10 cellular contexts compared by ENCODE assay signal in genomic region chr1:165896277-165896676, GRCh38.
DNase-seq lines count a peak whose midpoint lies in the region; TF ChIP-seq lines count a peak whose summit lies in the region.
"Had no signal": no experiment of that assay in that cellular context is flagged by ENCODE, and none has a peak within 500 bp of the region (broad histone marks: within the 10 kb centered on the region; RNA-seq: fewer than 3 reads in every experiment).

No MANE protein-coding gene starts in this region.

- no peaks in the 10 kb centered on the region for H3K9me3 ChIP-seq in vagina

- H3K4me3 ChIP-seq in kidney epithelial cell (ENCODE audit: low read depth, low read length) (no peak overlapping the region), vagina (no peak overlapping the region)

- H3K36me3 Mint-ChIP-seq in chondrocyte (ENCODE audit: low read depth) = peaks cover 14% of the 10 kb centered on the region

- TF ChIP-seq POLR2A in vagina (IDR thresholded peaks at IDR 0.05) = no peak

- no peaks in the 10 kb centered on the region for H3K36me3 ChIP-seq in kidney epithelial cell (ENCODE audit: control insufficient read depth, insufficient read depth, low read length)
- peaks cover 0 to 10% of the 10 kb centered on the region in 2 donors for H3K36me3 ChIP-seq in vagina

- H3K9me3 Mint-ChIP-seq in chondrocyte (ENCODE audit: low read depth) = no peaks in the 10 kb centered on the region

- H3K27ac Mint-ChIP-seq in chondrocyte (ENCODE audit: unreplicated experiment) = peak overlapping the region; percentile 98

- H3K27me3 ChIP-seq in kidney epithelial cell (ENCODE audit: control insufficient read depth, insufficient read depth, low read length) = no peaks in the 10 kb centered on the region
- no peaks in the 10 kb centered on the region for H3K27me3 ChIP-seq in vagina

- H3K4me1 Mint-ChIP-seq in chondrocyte (ENCODE audit: low read depth) = peaks cover 90% of the 10 kb centered on the region

- no peaks in the 10 kb centered on the region for H3K27me3 Mint-ChIP-seq in chondrocyte (ENCODE audit: low read depth)

- DNase-seq in LHCN-M2 (ENCODE audit: low read depth) (peak; percentile 93), chondrocyte (ENCODE audit: low spot score) (no peak), kidney epithelial cell (ENCODE audit: low read depth) (peak; percentile 68), vagina (ENCODE audit: extremely low spot score in 2 of 2) (no peak), C1 segment of cervical spinal cord (lab: John Stamatoyannopoulos, UW) (no peak), NCI-H146 (lab: John Stamatoyannopoulos, UW) (no peak), SHP77 (lab: John Stamatoyannopoulos, UW) (no peak)
- DNase-seq: activated effector memory CD4-positive, alpha-beta T cell treated with Interleukin-2 at 50 U/mL for 16 hours; mesendoderm; NCI-H510A treated with DMSO at 0.1 percent for 48 hours had no signal

- H3K4me1 ChIP-seq in vagina = peaks cover 45% of the 10 kb centered on the region

- TF ChIP-seq CTCF in chondrocyte (IDR thresholded peaks at IDR 0.05) (no peak), kidney epithelial cell (IDR thresholded peaks at IDR 0.05; ENCODE audit: insufficient read depth, low read length, poor library complexity, severe bottlenecking) (no peak), vagina (IDR thresholded peaks at IDR 0.05) (no peak)

- peak overlapping the region; percentile 66 for H3K27ac ChIP-seq in vagina

- intact Hi-C loops in vagina (cut with DNase I) = no loop called here

- H3K4me3 Mint-ChIP-seq in chondrocyte (ENCODE audit: unreplicated experiment) = peak overlapping the region; percentile 4

Comparison
In these comparisons a context has a peak if more than half of its experiments do, and no peak if none do; other contexts are left out.
1. DNase-seq: peak in LHCN-M2 (single experiment) and kidney epithelial cell (single experiment); none in chondrocyte (single experiment), vagina (0 of 2), C1 segment of cervical spinal cord (0 of 14), NCI-H146 (single experiment) and SHP77 (0 of 2).